In the genomic region with DNA sequence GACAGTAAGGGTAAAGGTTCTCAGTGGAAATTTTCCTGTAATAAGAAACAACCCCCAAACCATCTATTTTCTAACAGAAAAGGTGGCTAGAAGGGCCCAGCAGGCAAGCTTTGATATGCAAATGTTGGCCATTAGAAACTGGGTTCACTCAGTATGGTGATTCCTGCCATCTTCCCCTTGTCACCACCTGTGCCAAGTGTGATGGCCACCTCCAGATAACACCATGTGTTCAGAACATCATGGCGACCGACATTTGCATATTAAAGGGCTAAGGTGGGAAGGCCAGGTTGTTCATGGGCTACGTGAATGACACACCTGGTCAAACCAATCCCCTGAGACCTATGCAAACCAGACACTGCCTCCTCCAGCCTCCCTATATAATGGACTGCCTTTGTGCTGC, we compare ENCODE assay signal across 1 cellular context.
TF ChIP-seq lines count a peak whose summit lies in the region.

No MANE protein-coding gene starts in this region.

TF ChIP-seq in SK-N-SH, 30 proteins besides CTCF, POLR2A, EP300 and RAD21:
- TF ChIP-seq MEF2A (IDR thresholded peaks at IDR 0.05; ENCODE audit: borderline replicate concordance, low read depth) (no peak), GATA2 (CRISPR knock-in tag; IDR thresholded peaks at IDR 0.05) (no peak), EZH2phosphoT487 (IDR thresholded peaks at IDR 0.05; ENCODE audit: borderline replicate concordance, low read depth) (no peak), YY1 (IDR thresholded peaks at IDR 0.05; ENCODE audit: low read depth) (no peak)
- TF ChIP-seq, protein P1, sequence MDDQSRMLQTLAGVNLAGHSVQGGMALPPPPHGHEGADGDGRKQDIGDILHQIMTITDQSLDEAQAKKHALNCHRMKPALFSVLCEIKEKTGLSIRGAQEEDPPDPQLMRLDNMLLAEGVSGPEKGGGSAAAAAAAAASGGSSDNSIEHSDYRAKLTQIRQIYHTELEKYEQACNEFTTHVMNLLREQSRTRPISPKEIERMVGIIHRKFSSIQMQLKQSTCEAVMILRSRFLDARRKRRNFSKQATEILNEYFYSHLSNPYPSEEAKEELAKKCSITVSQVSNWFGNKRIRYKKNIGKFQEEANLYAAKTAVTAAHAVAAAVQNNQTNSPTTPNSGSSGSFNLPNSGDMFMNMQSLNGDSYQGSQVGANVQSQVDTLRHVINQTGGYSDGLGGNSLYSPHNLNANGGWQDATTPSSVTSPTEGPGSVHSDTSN (IDR thresholded peaks at IDR 0.05), result no peak
